Comparison of ENCODE assay signal across 31 cellular contexts in genomic region chr9:90611568-90611967, GRCh38. TPM values are rescaled to one million over a fixed set of nuclear protein-coding genes. Genes with fewer than 3 reads are reported as not detected.
"Had no signal": no experiment of that assay in that cellular context is flagged by ENCODE, and none has a peak within 500 bp of the region (broad histone marks: within the 10 kb centered on the region; RNA-seq: fewer than 3 reads in every experiment).

No MANE protein-coding gene starts in this region.

- H3K27me3 ChIP-seq: gastrocnemius medialis, ovary had no signal

- H3K9me3 ChIP-seq: gastrocnemius medialis, left ventricle myocardium inferior, neutrophil, ovary, psoas muscle, stomach, suprapubic skin had no signal

- H3K4me2 ChIP-seq: smooth muscle cell had no signal

- H3K27ac Mint-ChIP-seq: activated CD4-positive, alpha-beta memory T cell treated with anti-CD3 and anti-CD28 coated beads for 36 hours; activated CD4-positive, alpha-beta T cell treated with anti-CD3 and anti-CD28 coated beads, Interleukin-2, amount 10 ng/mL, durations not matched to agents 24 days and 14 days; activated T-helper 1 cell treated with anti-CD3 and anti-CD28 coated beads, Interleukin-12 subunit alpha, Interleukin-12 subunit beta, Interleukin-2, Interleukin-4 antibody, amounts not matched to agents 30 ng/mL and 10 ng/mL and 1 ng/mL, durations not matched to agents 14 hours and 24 hours and 36 hours; effector memory CD8-positive, alpha-beta T cell; nephron; stimulated activated naive B cell treated with anti-CD40 and anti-IgM and Interleukin-4, amounts not matched to agents 10 μg/mL and 1 μg/mL and 100 μg/mL, for 72 hours; T-helper 1 cell treated with Interleukin-12 subunit alpha and Interleukin-12 subunit beta and Interleukin-4 antibody, amounts not matched to agents 30 μg/mL and 1 μg/mL, for 36 hours had no signal

- DNase-seq: activated CD4-positive, alpha-beta memory T cell treated with anti-CD3 and anti-CD28 coated beads for 36 hours; activated CD4-positive, alpha-beta T cell treated with anti-CD3 and anti-CD28 coated beads, Interleukin-2, amount 10 ng/mL, durations not matched to agents 24 days and 14 days; activated CD4-positive, CD25-positive, alpha-beta regulatory T cell treated with anti-CD3 and anti-CD28 coated beads, Interleukin-2, amount 50 U/mL, for 72 hours; activated CD8-positive, alpha-beta memory T cell treated with anti-CD3 and anti-CD28 coated beads, Interleukin-2, amount 50 U/mL, for 4 hours; activated effector memory CD4-positive, alpha-beta T cell treated with anti-CD3 and anti-CD28 coated beads, Interleukin-2, amount 50 U/mL, for 16 hours; activated naive CD4-positive, alpha-beta T cell treated with anti-CD3 and anti-CD28 coated beads, Interleukin-2, amount 50 U/mL, for 16 hours; activated T-cell treated with anti-CD3 and anti-CD28 coated beads, Interleukin-2, amount 50 U/mL, for 1 hour; effector memory CD8-positive, alpha-beta T cell; erythroblast; gastrocnemius medialis; glutamatergic neuron; left ventricle myocardium inferior; ovary; psoas muscle; stimulated activated CD4-positive, alpha-beta T cell treated with anti-CD3 and anti-CD28 coated beads, Interleukin-1b, Interleukin-23, amount 100 ng/mL, for 48 hours; stimulated activated CD4-positive, alpha-beta T cell treated with anti-CD3 and anti-CD28 coated beads, Interleukin-4, amount 100 ng/mL, for 4 hours; stimulated activated CD8-positive, alpha-beta memory T cell treated with anti-CD3 and anti-CD28 coated beads, Interleukin-4, amount 100 ng/mL, for 48 hours; stimulated activated naive B cell treated with anti-CD40 and anti-IgM and Interleukin-4, amounts not matched to agents 10 μg/mL and 1 μg/mL and 100 μg/mL, for 72 hours; stomach; T1000; trophoblast cell had no signal

- H3K9me3 Mint-ChIP-seq: activated CD4-positive, alpha-beta memory T cell treated with anti-CD3 and anti-CD28 coated beads for 36 hours; activated CD4-positive, alpha-beta T cell treated with anti-CD3 and anti-CD28 coated beads, Interleukin-2, amount 10 ng/mL, durations not matched to agents 24 days and 14 days; activated T-helper 1 cell treated with anti-CD3 and anti-CD28 coated beads, Interleukin-12 subunit alpha, Interleukin-12 subunit beta, Interleukin-2, Interleukin-4 antibody, amounts not matched to agents 30 ng/mL and 10 ng/mL and 1 ng/mL, durations not matched to agents 14 hours and 24 hours and 36 hours; central memory CD8-positive, alpha-beta T cell; effector memory CD8-positive, alpha-beta T cell; nephron; stimulated activated naive B cell treated with anti-CD40 and anti-IgM and Interleukin-4, amounts not matched to agents 10 μg/mL and 1 μg/mL and 100 μg/mL, for 72 hours; T-helper 1 cell treated with Interleukin-12 subunit alpha and Interleukin-12 subunit beta and Interleukin-4 antibody, amounts not matched to agents 30 μg/mL and 1 μg/mL, for 36 hours had no signal

- H3K4me3 ChIP-seq: coronary artery, gastrocnemius medialis, left ventricle myocardium inferior, lung, ovary, psoas muscle, smooth muscle cell, stomach, suprapubic skin had no signal

- H3K4me1 ChIP-seq: gastrocnemius medialis, left ventricle myocardium inferior, psoas muscle, suprapubic skin had no signal

- H3K4me3 Mint-ChIP-seq: activated CD4-positive, alpha-beta memory T cell treated with anti-CD3 and anti-CD28 coated beads for 36 hours; activated CD4-positive, alpha-beta T cell treated with anti-CD3 and anti-CD28 coated beads, Interleukin-2, amount 10 ng/mL, durations not matched to agents 24 days and 14 days; activated T-helper 1 cell treated with anti-CD3 and anti-CD28 coated beads, Interleukin-12 subunit alpha, Interleukin-12 subunit beta, Interleukin-2, Interleukin-4 antibody, amounts not matched to agents 30 ng/mL and 10 ng/mL and 1 ng/mL, durations not matched to agents 14 hours and 24 hours and 36 hours; central memory CD8-positive, alpha-beta T cell; effector memory CD8-positive, alpha-beta T cell; nephron; stimulated activated naive B cell treated with anti-CD40 and anti-IgM and Interleukin-4, amounts not matched to agents 10 μg/mL and 1 μg/mL and 100 μg/mL, for 72 hours; T-helper 1 cell treated with Interleukin-12 subunit alpha and Interleukin-12 subunit beta and Interleukin-4 antibody, amounts not matched to agents 30 μg/mL and 1 μg/mL, for 36 hours had no signal

- H3K4me1 Mint-ChIP-seq: activated CD4-positive, alpha-beta T cell treated with anti-CD3 and anti-CD28 coated beads, Interleukin-2, amount 10 ng/mL, durations not matched to agents 24 days and 14 days; central memory CD8-positive, alpha-beta T cell; nephron; stimulated activated naive B cell treated with anti-CD40 and anti-IgM and Interleukin-4, amounts not matched to agents 10 μg/mL and 1 μg/mL and 100 μg/mL, for 72 hours had no signal

- H3K36me3 Mint-ChIP-seq: activated CD4-positive, alpha-beta memory T cell treated with anti-CD3 and anti-CD28 coated beads for 36 hours; stimulated activated naive B cell treated with anti-CD40 and anti-IgM and Interleukin-4, amounts not matched to agents 10 μg/mL and 1 μg/mL and 100 μg/mL, for 72 hours had no signal

- H3K36me3 ChIP-seq: gastrocnemius medialis, left ventricle myocardium inferior, neutrophil, ovary, stomach, suprapubic skin had no signal

RNA-seq across cellular contexts. Expression of gene DIRAS2, which starts 31.1 kb away (rescaled TPM):
- total RNA-seq: activated CD4-positive, alpha-beta memory T cell treated with anti-CD3 and anti-CD28 coated beads for 36 hours; activated CD4-positive, alpha-beta T cell treated with anti-CD3 and anti-CD28 coated beads, Interleukin-2, amount 10 ng/mL, durations not matched to agents 24 days and 14 days; activated CD8-positive, alpha-beta memory T cell treated with anti-CD3 and anti-CD28 coated beads for 36 hours; activated T-helper 1 cell treated with anti-CD3 and anti-CD28 coated beads, Interleukin-12 subunit alpha, Interleukin-12 subunit beta, Interleukin-2, Interleukin-4 antibody, amounts not matched to agents 30 ng/mL and 10 ng/mL and 1 ng/mL, durations not matched to agents 14 hours and 24 hours and 36 hours; gastrocnemius medialis had no signal
